Comparison of ENCODE assay signal across 24 cellular contexts in the genomic region with DNA sequence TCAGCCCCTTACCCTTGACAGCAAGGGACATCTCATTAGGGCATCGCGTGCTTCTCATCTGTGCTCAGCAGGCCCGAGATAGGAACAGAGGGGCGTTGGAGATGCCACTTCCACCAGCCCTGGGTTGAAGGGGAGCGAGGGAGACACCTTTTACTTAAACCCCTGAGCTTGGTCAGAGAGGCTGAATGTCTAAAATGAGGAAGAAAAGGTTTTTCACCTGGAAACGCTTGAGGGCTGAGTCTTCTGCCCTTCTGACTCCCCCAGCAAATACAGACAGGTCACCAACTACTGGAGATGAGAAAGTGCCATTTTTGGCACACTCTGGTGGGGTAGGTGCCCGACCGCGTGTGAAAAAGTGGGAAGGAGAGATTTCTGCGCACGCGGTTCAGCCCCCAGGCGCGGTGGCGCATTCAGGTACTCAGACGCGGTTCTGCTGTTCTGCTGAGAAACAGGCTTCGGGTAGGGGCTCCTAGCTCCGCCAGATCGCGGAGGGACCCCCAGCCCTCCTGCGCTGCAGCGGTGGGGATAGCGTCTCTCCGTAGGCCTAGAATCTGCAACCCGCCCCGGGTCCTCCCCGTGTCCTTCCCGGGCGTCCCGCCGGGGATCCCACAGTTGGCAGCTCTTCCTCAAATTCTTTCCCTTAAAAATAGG. TPM values are rescaled to one million over a fixed set of nuclear protein-coding genes. Genes with fewer than 3 reads are reported as not detected.
"Had no signal": no experiment of that assay in that cellular context is flagged by ENCODE, and none has a peak within 500 bp of the region (broad histone marks: within the 10 kb centered on the region; RNA-seq: fewer than 3 reads in every experiment).

No MANE protein-coding gene starts in this region.

- ATAC-seq: activated T-helper 17 cell treated with anti-CD3 and anti-CD28 coated beads, Interleukin-2, amount 50 U/mL, for 72 hours; esophagus mucosa; heart right ventricle; left ventricle myocardium superior; mucosa of descending colon; psoas muscle; right cardiac atrium; stimulated activated naive CD8-positive, alpha-beta T cell treated with anti-CD3 and anti-CD28 coated beads, Interleukin-15, amount 100 ng/mL, for 72 hours had no signal

- H3K9me3 Mint-ChIP-seq: activated CD4-positive, alpha-beta T cell treated with anti-CD3 and anti-CD28 coated beads, Interleukin-2, amount 10 ng/mL, durations not matched to agents 7 days and 5 days; activated naive CD4-positive, alpha-beta T cell treated with anti-CD3 and anti-CD28 coated beads, Interleukin-2, amount 10 ng/mL, durations not matched to agents 7 days and 5 days; activated T-helper 17 cell treated with anti-CD3 and anti-CD28 coated beads, Interleukin-2, amount 50 U/mL, for 72 hours; neural crest cell; stimulated activated naive CD8-positive, alpha-beta T cell treated with anti-CD3 and anti-CD28 coated beads, Interleukin-15, amount 100 ng/mL, for 72 hours; T-helper 2 cell treated with Interferon-gamma antibody and Interleukin-4, amounts not matched to agents 5 μg/mL and 100 μg/mL, for 36 hours had no signal

- H3K4me3 ChIP-seq: heart right ventricle, mucosa of descending colon, ovary, psoas muscle, skin epidermis had no signal

- H3K27ac Mint-ChIP-seq: activated CD4-positive, alpha-beta T cell treated with anti-CD3 and anti-CD28 coated beads, Interleukin-2, amount 10 ng/mL, durations not matched to agents 7 days and 5 days; activated naive CD4-positive, alpha-beta T cell treated with anti-CD3 and anti-CD28 coated beads, Interleukin-2, amount 10 ng/mL, durations not matched to agents 7 days and 5 days; activated T-helper 17 cell treated with anti-CD3 and anti-CD28 coated beads, Interleukin-2, amount 50 U/mL, for 72 hours; immature natural killer cell; memory B cell; T-helper 2 cell treated with Interferon-gamma antibody and Interleukin-4, amounts not matched to agents 5 μg/mL and 100 μg/mL, for 36 hours had no signal

- H3K36me3 Mint-ChIP-seq: activated naive CD4-positive, alpha-beta T cell treated with anti-CD3 and anti-CD28 coated beads, Interleukin-2, amount 10 ng/mL, durations not matched to agents 7 days and 5 days had no signal

- DNase-seq: activated CD4-positive, alpha-beta T cell treated with anti-CD3 and anti-CD28 coated beads, Interleukin-2, amount 10 ng/mL, durations not matched to agents 7 days and 5 days; activated CD4-positive, CD25-positive, alpha-beta regulatory T cell; activated naive CD4-positive, alpha-beta T cell treated with anti-CD3 and anti-CD28 coated beads, Interleukin-2, amount 10 ng/mL, durations not matched to agents 7 days and 5 days; effector CD4-positive, alpha-beta T cell; heart right ventricle; immature natural killer cell; kidney glomerular epithelial cell; left ventricle myocardium superior; mucosa of descending colon; naive B cell; ovary; right cardiac atrium; stimulated activated naive CD8-positive, alpha-beta T cell treated with anti-CD3 and anti-CD28 coated beads, Interleukin-15, amount 100 ng/mL, for 72 hours; SW 1271; trophoblast cell had no signal

- H3K4me1 Mint-ChIP-seq: activated CD4-positive, alpha-beta T cell treated with anti-CD3 and anti-CD28 coated beads, Interleukin-2, amount 10 ng/mL, durations not matched to agents 7 days and 5 days; activated naive CD4-positive, alpha-beta T cell treated with anti-CD3 and anti-CD28 coated beads, Interleukin-2, amount 10 ng/mL, durations not matched to agents 7 days and 5 days; immature natural killer cell had no signal

- H3K4me3 Mint-ChIP-seq: activated CD4-positive, alpha-beta T cell treated with anti-CD3 and anti-CD28 coated beads, Interleukin-2, amount 10 ng/mL, durations not matched to agents 7 days and 5 days; activated naive CD4-positive, alpha-beta T cell treated with anti-CD3 and anti-CD28 coated beads, Interleukin-2, amount 10 ng/mL, durations not matched to agents 7 days and 5 days; activated T-helper 17 cell treated with anti-CD3 and anti-CD28 coated beads, Interleukin-2, amount 50 U/mL, for 72 hours; immature natural killer cell; memory B cell; neural crest cell; stimulated activated naive CD8-positive, alpha-beta T cell treated with anti-CD3 and anti-CD28 coated beads, Interleukin-15, amount 100 ng/mL, for 72 hours; T-helper 2 cell treated with Interferon-gamma antibody and Interleukin-4, amounts not matched to agents 5 μg/mL and 100 μg/mL, for 36 hours had no signal

RNA-seq across cellular contexts. Expression of a gene that starts 3.2 kb away (rescaled TPM):
- total RNA-seq: activated CD4-positive, alpha-beta T cell treated with anti-CD3 and anti-CD28 coated beads, Interleukin-2, amount 10 ng/mL, durations not matched to agents 7 days and 5 days; activated CD8-positive, alpha-beta memory T cell treated with anti-CD3 and anti-CD28 coated beads for 36 hours; activated T-helper 17 cell treated with anti-CD3 and anti-CD28 coated beads, Interleukin-2, amount 50 U/mL, for 72 hours; bronchial epithelial cell; esophagus mucosa; heart right ventricle; left ventricle myocardium superior; psoas muscle; right cardiac atrium had no signal
